In the genomic region with DNA sequence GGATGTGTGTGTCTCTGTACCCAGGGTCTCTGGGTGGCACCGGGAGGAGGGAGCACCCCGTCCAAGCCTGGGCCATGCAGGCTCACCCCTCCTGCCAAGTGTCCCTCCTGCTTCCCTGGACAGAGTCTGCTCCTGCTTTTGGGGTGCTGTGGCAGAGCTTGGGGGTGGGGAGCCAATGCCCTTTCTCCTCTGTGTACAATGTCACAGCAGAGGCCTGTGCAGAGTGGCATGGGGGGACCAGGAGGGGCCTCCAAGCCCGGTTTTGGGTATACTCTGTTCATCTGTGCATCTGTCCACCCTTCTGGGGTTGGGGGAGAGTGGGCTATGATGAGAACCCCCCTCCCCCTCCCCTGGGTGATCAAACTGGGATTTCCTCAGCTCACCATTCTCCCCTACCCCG, we compare ENCODE assay signal across 16 cellular contexts. TPM values are rescaled to one million over a fixed set of nuclear protein-coding genes. Genes with fewer than 3 reads are reported as not detected.
DNase-seq lines count a peak whose midpoint lies in the region; ATAC-seq and TF ChIP-seq lines count a peak whose summit lies in the region.
"Had no signal": no experiment of that assay in that cellular context is flagged by ENCODE, and none has a peak within 500 bp of the region (broad histone marks: within the 10 kb centered on the region; RNA-seq: fewer than 3 reads in every experiment).

No MANE protein-coding gene starts in this region.

- H3K9ac ChIP-seq in neural cell (ENCODE audit: low read length) = peak overlapping the region; percentile 70

- intact Hi-C loops in Caco-2 (cut with micrococcal nuclease; ENCODE audit: unreplicated experiment) = no loop called here
- intact Hi-C loops in breast epithelium (cut with DNase I; ENCODE audit: low total_unique reads) = no loop called here

- H3K4me3 Mint-ChIP-seq in GM23338 (no peak overlapping the region), brain (peak overlapping the region; percentile 76 to 89 (median 83)), Caco-2 (ENCODE audit: unreplicated experiment) (no peak overlapping the region)

- no peak for ATAC-seq in GM23338
- ATAC-seq in HG02763 (IDR thresholded peaks at IDR 0.05; ENCODE audit: unreplicated experiment) = no peak

- DNase-seq in GM23338 (ENCODE audit: low spot score) = no peak
- no peak for DNase-seq in Caco-2
- DNase-seq in breast epithelium (ENCODE audit: low spot score in 2 of 2) = no peak
- DNase-seq: DMS 273 treated with DMSO at 0.1 percent for 48 hours, Kasumi-1, MM.1S, NCI-H1092, NCI-H1436 treated with DMSO at 0.1 percent for 48 hours, NCI-H2029 treated with DMSO at 0.1 percent for 48 hours, NCI-H446, SHP77 had no signal

- no peaks in the 10 kb centered on the region for H3K79me2 ChIP-seq in GM23338 (replicated peaks; ENCODE audit: insufficient read depth)
- peaks cover 6% of the 10 kb centered on the region for H3K79me2 ChIP-seq in neural cell (replicated peaks; ENCODE audit: insufficient read depth, low read length)

- no peaks in the 10 kb centered on the region for H3K27me3 ChIP-seq in GM23338 (ENCODE audit: insufficient read depth)
- no peaks in the 10 kb centered on the region for H3K27me3 ChIP-seq in neural cell (ENCODE audit: insufficient read depth, low read depth, low read length)
- no peaks in the 10 kb centered on the region for H3K27me3 ChIP-seq in Caco-2 (replicated peaks; ENCODE audit: control insufficient read depth, insufficient read depth, low read length)
- no peaks in the 10 kb centered on the region for H3K27me3 ChIP-seq in breast epithelium

- POLR2A ChIA-PET in Caco-2 (lab: Charles Lee) = no interaction called here

- H3K4me1 ChIP-seq in GM23338 (ENCODE audit: insufficient read depth) (peaks cover 13% of the 10 kb centered on the region), Caco-2 (no peaks in the 10 kb centered on the region), breast epithelium (no peaks in the 10 kb centered on the region)

- H3K27ac Mint-ChIP-seq in GM23338 = no peak overlapping the region
- H3K27ac Mint-ChIP-seq in brain = peak overlapping the region; percentile 28 to 96 (median 94)
- H3K27ac Mint-ChIP-seq in Caco-2 (ENCODE audit: unreplicated experiment) = no peak overlapping the region

- H3K27me3 Mint-ChIP-seq in GM23338 (ENCODE audit: insufficient read depth, low read depth, poor library complexity) = peaks cover 18% of the 10 kb centered on the region
- H3K27me3 Mint-ChIP-seq in brain = peaks cover 12% of the 10 kb centered on the region
- no peaks in the 10 kb centered on the region for H3K27me3 Mint-ChIP-seq in Caco-2 (ENCODE audit: insufficient read depth, unreplicated experiment)

- H3K9me3 Mint-ChIP-seq in GM23338 (no peaks in the 10 kb centered on the region), brain (peaks cover 0 to 9% (median 0%) of the 10 kb centered on the region in 5 experiments), Caco-2 (ENCODE audit: unreplicated experiment) (no peaks in the 10 kb centered on the region)

- TF ChIP-seq CTCF in GM23338 (conservative IDR thresholded peaks at IDR 0.05; ENCODE audit: low read depth in 2 of 2) (no peak), brain (conservative IDR thresholded peaks at IDR 0.05) (no peak), neural cell (IDR thresholded peaks at IDR 0.05; ENCODE audit: poor library complexity, severe bottlenecking) (no peak), Caco-2 (IDR thresholded peaks at IDR 0.05; ENCODE audit: insufficient read depth in 1 of 2, low read depth in 1 of 2, low read length in 1 of 2, severe bottlenecking in 1 of 2, unreplicated experiment in 1 of 2) (no peak), breast epithelium (IDR thresholded peaks at IDR 0.05) (no peak)

- H3K4me1 Mint-ChIP-seq in GM23338 (peaks cover 20% of the 10 kb centered on the region), brain (peaks cover 30% of the 10 kb centered on the region), Caco-2 (ENCODE audit: low read depth, unreplicated experiment) (peaks cover 8% of the 10 kb centered on the region)

- H3K4me2 ChIP-seq in GM23338 (peak overlapping the region; percentile 67), neural cell (ENCODE audit: low read length) (peak overlapping the region; percentile 87)

- H3K9me3 ChIP-seq in neural cell (ENCODE audit: low read length) = no peaks in the 10 kb centered on the region
- H3K9me3 ChIP-seq in Caco-2 = no peaks in the 10 kb centered on the region
- no peaks in the 10 kb centered on the region for H3K9me3 ChIP-seq in breast epithelium

- CTCF ChIA-PET in Caco-2 (lab: Charles Lee) = no interaction called here

- H3K36me3 ChIP-seq in GM23338 (ENCODE audit: insufficient read depth) = no peaks in the 10 kb centered on the region
- H3K36me3 ChIP-seq in neural cell (ENCODE audit: insufficient read depth, low read length) = no peaks in the 10 kb centered on the region
- H3K36me3 ChIP-seq in Caco-2 (ENCODE audit: control insufficient read depth, insufficient read depth, low read length) = no peaks in the 10 kb centered on the region
- no peaks in the 10 kb centered on the region for H3K36me3 ChIP-seq in breast epithelium

- H3K4me3 ChIP-seq in GM23338 = peak overlapping the region; percentile 28; the same call in 1 of the 2 replicates
- peak overlapping the region; percentile 72 for H3K4me3 ChIP-seq in neural cell (ENCODE audit: low read length)
- no peak overlapping the region for H3K4me3 ChIP-seq in Caco-2 (ENCODE audit: low read depth, low read length)
- no peak overlapping the region for H3K4me3 ChIP-seq in breast epithelium

- TF ChIP-seq RAD21 in neural cell (conservative IDR thresholded peaks at IDR 0.05) = no peak

- no peaks in the 10 kb centered on the region for H3F3A ChIP-seq in GM23338 (replicated peaks; ENCODE audit: low read depth)
- no peaks in the 10 kb centered on the region for H3F3A ChIP-seq in neural cell (ENCODE audit: insufficient read depth, low read length, poor library complexity, severe bottlenecking)

- H3K36me3 Mint-ChIP-seq in GM23338 (ENCODE audit: low read depth) (no peaks in the 10 kb centered on the region), brain (peaks cover 4% of the 10 kb centered on the region), Caco-2 (ENCODE audit: insufficient read depth, unreplicated experiment) (no peaks in the 10 kb centered on the region)

- no peak for TF ChIP-seq POLR2A in breast epithelium (IDR thresholded peaks at IDR 0.05)

- H4K20me1 ChIP-seq in GM23338 (replicated peaks; ENCODE audit: insufficient read depth) = no peaks in the 10 kb centered on the region
- no peaks in the 10 kb centered on the region for H4K20me1 ChIP-seq in neural cell (ENCODE audit: insufficient read depth)

- TF ChIP-seq EP300 in neural cell (conservative IDR thresholded peaks at IDR 0.05; ENCODE audit: poor library complexity, severe bottlenecking) = no peak

- no TSS peak for BruUV-seq in Caco-2 (replicated peaks; lab: Mats Ljungman, UMichigan)

- H2AFZ ChIP-seq in GM23338 (no peak overlapping the region), neural cell (ENCODE audit: low read depth, low read length) (peak overlapping the region; percentile 24)

- no peaks in the 10 kb centered on the region for H3K9me2 ChIP-seq in GM23338 (ENCODE audit: insufficient read depth)
- H3K9me2 ChIP-seq in neural cell (ENCODE audit: insufficient read depth, low read length) = no peaks in the 10 kb centered on the region

- H3K27ac ChIP-seq in GM23338 (ENCODE audit: low read depth) = no peak overlapping the region
- peak overlapping the region; percentile 61 for H3K27ac ChIP-seq in neural cell (ENCODE audit: low read length)
- H3K27ac ChIP-seq in temporal lobe (ENCODE audit: low read depth, low read length) = peak overlapping the region; percentile 17
- H3K27ac ChIP-seq in breast epithelium = no peak overlapping the region
- H3K27ac ChIP-seq: C4-2B had no signal

TF ChIP-seq in GM23338, 12 proteins besides CTCF, POLR2A, EP300 and RAD21 (continues in another document):
- TF ChIP-seq ZNF114 (CRISPR knock-in tag; IDR thresholded peaks at IDR 0.05) = no peak

TF ChIP-seq in neural cell, 6 proteins besides CTCF, POLR2A, EP300 and RAD21 (continues in another document):
- TF ChIP-seq POLR2AphosphoS5 (IDR thresholded peaks at IDR 0.05) = no peak

RNA-seq across cellular contexts. Expression of gene PDE4A, which starts 33.5 kb away (rescaled TPM):
- 5.2 and 5.4 TPM in 2 replicates for total RNA-seq in GM23338 (2014; rRNA removed; shearing (Covaris generic))
- 5.2 and 5.4 TPM in 2 replicates for polyA plus RNA-seq in GM23338 (2016; fragmentation: Nextera tagmentation; extraction: Ambion mirVana)
- polyA plus RNA-seq in brain (ENCODE audit: insufficient read depth, low read depth, low replicate concordance) = 7.4 TPM
- 3.4 and 4.7 TPM in 2 replicates for polyA plus RNA-seq in neural cell
- polyA minus RNA-seq in neural cell = 4.9 and 8.0 TPM in 2 replicates
- 5.2 TPM for total RNA-seq in temporal lobe
- total RNA-seq in Caco-2 (2022) = 3.6 and 3.7 TPM in 2 replicates
- 10 to 100 TPM in 2 of 3 donors, 1 to 10 TPM in 1; 5.6 to 20.3 (median 12.1) TPM for total RNA-seq in breast epithelium

RNA-seq across cellular contexts. Expression of gene KEAP1, which starts 49.3 kb away (rescaled TPM):
- 71.5 and 77.5 TPM in 2 replicates for total RNA-seq in GM23338 (2014; rRNA removed; shearing (Covaris generic))
- 46.5 and 57.8 TPM in 2 replicates for polyA plus RNA-seq in GM23338 (2016; fragmentation: Nextera tagmentation; extraction: Ambion mirVana)
- polyA plus RNA-seq in brain (ENCODE audit: insufficient read depth, low read depth, low replicate concordance) = 71.4 TPM
- 39.0 and 47.9 TPM in 2 replicates for polyA plus RNA-seq in neural cell
- 39.2 and 46.7 TPM in 2 replicates for polyA minus RNA-seq in neural cell
- total RNA-seq in temporal lobe = 40.6 TPM
- 73.0 and 77.7 TPM in 2 replicates for total RNA-seq in Caco-2 (2022)
- 10 to 100 TPM; 52.8 to 53.6 (median 53.6) TPM for total RNA-seq in breast epithelium

RNA-seq across cellular contexts. Expression of gene CDC37, which starts 50.5 kb away (rescaled TPM):
- total RNA-seq in GM23338 (2014; rRNA removed; shearing (Covaris generic)) = 163 and 183 TPM in 2 replicates
- polyA plus RNA-seq in GM23338 (2016; fragmentation: Nextera tagmentation; extraction: Ambion mirVana) (270 and 280 TPM in 2 replicates), brain (ENCODE audit: insufficient read depth, low read depth, low replicate concordance) (141 TPM), neural cell (359 and 408 TPM in 2 replicates)
- polyA minus RNA-seq in neural cell = 80.1 and 87.2 TPM in 2 replicates
- total RNA-seq in temporal lobe (39.8 TPM), Caco-2 (2022) (154 and 164 TPM in 2 replicates), breast epithelium (100 to 1,000 TPM; 141 to 213 (median 172) TPM)

Comparison
In these comparisons a context has a peak if more than half of its experiments do, and no peak if none do; other contexts are left out.
1. H3K27ac ChIP-seq: peak in neural cell (single experiment) and temporal lobe (single experiment); none in GM23338 (single experiment) and breast epithelium (0 of 2).
2. H3K4me3 ChIP-seq: peak in GM23338 (single experiment) and neural cell (single experiment); none in Caco-2 (single experiment) and breast epithelium (0 of 3).
3. H3K27ac Mint-ChIP-seq: peak in brain (5 of 5); none in GM23338 (single experiment) and Caco-2 (single experiment).
4. H3K4me3 Mint-ChIP-seq: peak in brain (5 of 5); none in GM23338 (single experiment) and Caco-2 (single experiment).